8 cellular contexts compared by ENCODE assay signal in genomic region chr5:141330299-141331080, GRCh38. TPM values are rescaled to one million over a fixed set of nuclear protein-coding genes. Genes with fewer than 3 reads are reported as not detected.
DNase-seq lines count a peak whose midpoint lies in the region; ATAC-seq and TF ChIP-seq lines count a peak whose summit lies in the region.

TSS of gene PCDHGA1 (plus strand) at chr5:141330514.

- in situ Hi-C loops in gastrocnemius medialis (cut with MboI; ENCODE audit: low sequenced_read_pairs in 4 of 4), result no loop called here

- intact Hi-C loops in gastrocnemius medialis (cut with DNase I; ENCODE audit: low total_unique reads), result no loop called here

- H3K27me3 ChIP-seq in gastrocnemius medialis, result peaks cover 0 to 10% (median 0%) of the 10 kb centered on the region in 3 donors

- no peak within 1 kb of the TSS for H3K4me3 Mint-ChIP-seq in chondrocyte (ENCODE audit: unreplicated experiment)

- no peaks in the 10 kb centered on the region for H3K9me3 ChIP-seq in gastrocnemius medialis

- peaks cover 52% of the 10 kb centered on the region for H3K9me3 Mint-ChIP-seq in chondrocyte (ENCODE audit: low read depth)

- H3K4me1 Mint-ChIP-seq in chondrocyte (ENCODE audit: low read depth), result no peaks in the 10 kb centered on the region

- DNase-seq in AML-193 (lab: John Stamatoyannopoulos, UW) (peak; percentile 19 to 28), NCI-H526 (lab: John Stamatoyannopoulos, UW) (peak; percentile 34 to 79), chondrocyte (ENCODE audit: low spot score) (no peak), gastrocnemius medialis (no peak), inferior parietal cortex (ENCODE audit: extremely low spot score) (no peak), NCI-H146 treated with DMSO at 0.1 percent for 48 hours (lab: John Stamatoyannopoulos, UW; ENCODE audit: unreplicated experiment) (no peak), NCI-H2029 (lab: John Stamatoyannopoulos, UW) (no peak)

- H3K27ac ChIP-seq in gastrocnemius medialis, result peak within 1 kb of the TSS; percentile 16 to 61 (median 42)

- no peaks in the 10 kb centered on the region for H3K36me3 ChIP-seq in gastrocnemius medialis

- peaks cover 6 to 7% of the 10 kb centered on the region in 2 donors for H3K4me1 ChIP-seq in gastrocnemius medialis

- peaks cover 9% of the 10 kb centered on the region for H3K36me3 Mint-ChIP-seq in chondrocyte (ENCODE audit: low read depth)

- TF ChIP-seq CTCF in chondrocyte (IDR thresholded peaks at IDR 0.05) (peak; percentile 21), gastrocnemius medialis (IDR thresholded peaks at IDR 0.05 in 4 of 5, conservative IDR thresholded peaks at IDR 0.05 in 1 of 5) (peak in 4 of 5 experiments; percentile 9 to 63 (median 26))

- no peak for TF ChIP-seq POLR2A in gastrocnemius medialis (IDR thresholded peaks at IDR 0.05)

- no peaks in the 10 kb centered on the region for H3K27me3 Mint-ChIP-seq in chondrocyte (ENCODE audit: low read depth)

- no peak within 1 kb of the TSS for H3K27ac Mint-ChIP-seq in chondrocyte (ENCODE audit: unreplicated experiment)

- peak within 1 kb of the TSS; percentile 29 to 49 (median 38) for H3K4me3 ChIP-seq in gastrocnemius medialis

- ATAC-seq in GM18867 (IDR thresholded peaks at IDR 0.05; ENCODE audit: unreplicated experiment) (peak; percentile 42), gastrocnemius medialis (peak in 1 of 2 donors; percentile 42)

RNA-seq across cellular contexts. Expression of gene PCDHGA1, which starts in this region (rescaled TPM):
- total RNA-seq in chondrocyte, result 0.10 to 0.23 TPM (median 0.15 TPM) in 3 replicates
- total RNA-seq in gastrocnemius medialis, result under 1 TPM; 0.65 to 0.97 (median 0.71) TPM

Comparison
In these comparisons a context has a peak if more than half of its experiments do, and no peak if none do; other contexts are left out.
1. DNase-seq: peak in AML-193 (2 of 2) and NCI-H526 (2 of 2); none in chondrocyte (single experiment), gastrocnemius medialis (0 of 2), inferior parietal cortex (single experiment), NCI-H146 treated with DMSO at 0.1 percent for 48 hours (single experiment) and NCI-H2029 (single experiment).